10 cellular contexts compared by ENCODE assay signal in genomic region chr3:149203758-149204157, GRCh38. TPM values are rescaled to one million over a fixed set of nuclear protein-coding genes. Genes with fewer than 3 reads are reported as not detected.
DNase-seq lines count a peak whose midpoint lies in the region; ATAC-seq and TF ChIP-seq lines count a peak whose summit lies in the region.
"Had no signal": no experiment of that assay in that cellular context is flagged by ENCODE, and none has a peak within 500 bp of the region (broad histone marks: within the 10 kb centered on the region; RNA-seq: fewer than 3 reads in every experiment).

No MANE protein-coding gene starts in this region.

- no peak overlapping the region for H3K27ac ChIP-seq in DOHH2 (ENCODE audit: low read depth, low read length)
- peak overlapping the region; percentile 36 for H3K27ac ChIP-seq in OCI-LY3 (ENCODE audit: low read length)
- H3K27ac ChIP-seq in foreskin keratinocyte: no peak overlapping the region
- no peak overlapping the region for H3K27ac ChIP-seq in vagina

- H3K27me3 ChIP-seq in DOHH2 (ENCODE audit: control insufficient read depth, low read length): peaks cover under 1% of the 10 kb centered on the region; the same call in 1 of the 2 replicates
- H3K27me3 ChIP-seq in OCI-LY3 (ENCODE audit: low read depth, low read length): no peaks in the 10 kb centered on the region; the same call in 1 of the 2 replicates
- H3K27me3 ChIP-seq in foreskin keratinocyte: peaks cover 35% of the 10 kb centered on the region
- no peaks in the 10 kb centered on the region for H3K27me3 ChIP-seq in vagina

- H2AFZ ChIP-seq in OCI-LY3 (ENCODE audit: low read depth, low read length): 0 out of 2 replicates have a peak overlapping the region, but pooled peaks have one; percentile 18

- TF ChIP-seq CTCF in DOHH2 (IDR thresholded peaks at IDR 0.05; ENCODE audit: low read depth, low read length, poor library complexity, severe bottlenecking) (no peak), OCI-LY3 (IDR thresholded peaks at IDR 0.05; ENCODE audit: low read depth, low read length) (no peak), foreskin keratinocyte (conservative IDR thresholded peaks at IDR 0.05) (no peak), vagina (IDR thresholded peaks at IDR 0.05) (no peak)

- H3K4me3 ChIP-seq in DOHH2 (ENCODE audit: low read length): peak overlapping the region; percentile 28; the same call in 1 of the 2 replicates
- H3K4me3 ChIP-seq in OCI-LY3 (ENCODE audit: low read length): peak overlapping the region; percentile 33; the same call in 1 of the 2 replicates
- no peak overlapping the region for H3K4me3 ChIP-seq in vagina

- H3K36me3 ChIP-seq in DOHH2 (ENCODE audit: control insufficient read depth, low read length): no peaks in the 10 kb centered on the region
- no peaks in the 10 kb centered on the region for H3K36me3 ChIP-seq in OCI-LY3 (replicated peaks; ENCODE audit: low read depth, low read length)
- H3K36me3 ChIP-seq in vagina: no peaks in the 10 kb centered on the region

- intact Hi-C loops in vagina (cut with DNase I): no loop called here

- no peak for DNase-seq in foreskin keratinocyte
- no peak for DNase-seq in DMS79 treated with DMSO at 0.1 percent for 48 hours (lab: John Stamatoyannopoulos, UW)
- no peak for DNase-seq in vagina (ENCODE audit: extremely low spot score in 2 of 2)
- no peak for DNase-seq in 8988T
- DNase-seq: cerebellar nuclear complex, T-helper 9 cell had no signal

- no peaks in the 10 kb centered on the region for H3K9me2 ChIP-seq in DOHH2 (replicated peaks; ENCODE audit: control insufficient read depth, low read length)

- H3K9ac ChIP-seq in OCI-LY3 (ENCODE audit: low read length): no peak overlapping the region

- H3F3A ChIP-seq in DOHH2 (ENCODE audit: control insufficient read depth, insufficient read depth): no peaks in the 10 kb centered on the region

- peak overlapping the region; percentile 55 for H3K4me2 ChIP-seq in DOHH2 (ENCODE audit: low read length)
- H3K4me2 ChIP-seq in OCI-LY3 (ENCODE audit: low read length): peak overlapping the region; percentile 70

- peak; percentile 98 for ATAC-seq in GM19372 (IDR thresholded peaks at IDR 0.05; ENCODE audit: low read depth, unreplicated experiment)
- peak; percentile 95 for ATAC-seq in HG03045 (IDR thresholded peaks at IDR 0.05; ENCODE audit: unreplicated experiment)
- no peak for ATAC-seq in foreskin keratinocyte

- no peak for TF ChIP-seq POLR2A in vagina (IDR thresholded peaks at IDR 0.05)

- no peaks in the 10 kb centered on the region for H3K9me3 ChIP-seq in DOHH2 (ENCODE audit: control insufficient read depth, insufficient read depth, low read length)
- H3K9me3 ChIP-seq in OCI-LY3 (ENCODE audit: insufficient read depth, low read length): no peaks in the 10 kb centered on the region
- no peaks in the 10 kb centered on the region for H3K9me3 ChIP-seq in vagina

- H3K79me2 ChIP-seq in DOHH2 (ENCODE audit: control insufficient read depth, low read length) (no peaks in the 10 kb centered on the region), OCI-LY3 (ENCODE audit: low read length) (no peaks in the 10 kb centered on the region)

- peaks cover 20% of the 10 kb centered on the region for H3K4me1 ChIP-seq in DOHH2 (ENCODE audit: control insufficient read depth, low read length)
- peaks cover 30% of the 10 kb centered on the region for H3K4me1 ChIP-seq in OCI-LY3 (ENCODE audit: low read length)
- H3K4me1 ChIP-seq in foreskin keratinocyte: no peaks in the 10 kb centered on the region
- no peaks in the 10 kb centered on the region for H3K4me1 ChIP-seq in vagina

- H4K20me1 ChIP-seq in DOHH2 (ENCODE audit: control insufficient read depth, insufficient read depth, low read depth, low read length): no peaks in the 10 kb centered on the region
- H4K20me1 ChIP-seq in OCI-LY3 (ENCODE audit: insufficient read depth, low read length): no peaks in the 10 kb centered on the region

RNA-seq across cellular contexts. Expression of gene CP, which starts 17.9 kb away (rescaled TPM):
- total RNA-seq in foreskin keratinocyte (not detected in 2 replicates), vagina (26.3 TPM)
- not detected in 2 replicates for polyA plus RNA-seq in foreskin keratinocyte

Comparison
In these comparisons a context has a peak if more than half of its experiments do, and no peak if none do; other contexts are left out.
1. H3K4me3 ChIP-seq: peak in DOHH2 (single experiment) and OCI-LY3 (single experiment); none in vagina (0 of 2).
2. RNA of gene CP, which starts 17.9 kb away (total RNA-seq): 26.3 TPM in vagina (single experiment); not detected in foreskin keratinocyte; every median in the first group is over 10 times any median in the second.